Comparison of ENCODE assay signal across 1 cellular context in genomic region chr17:83080641-83081560, GRCh38.
TF ChIP-seq lines count a peak whose summit lies in the region.

No MANE protein-coding gene starts in this region.

TF ChIP-seq in GM12878, 131 proteins besides CTCF, POLR2A, EP300 and RAD21 (continued from another document and continues in another):
- TF ChIP-seq BCLAF1 (IDR thresholded peaks at IDR 0.05), result no peak
- no peak for TF ChIP-seq RUNX3 (IDR thresholded peaks at IDR 0.05; ENCODE audit: low read length)
- TF ChIP-seq CHD4 (IDR thresholded peaks at IDR 0.05), result no peak
- TF ChIP-seq SREBF2 (IDR thresholded peaks at IDR 0.05; ENCODE audit: low read length), result no peak
- no peak for TF ChIP-seq PML (IDR thresholded peaks at IDR 0.05; ENCODE audit: low read length)
- no peak for TF ChIP-seq SUPT20H (IDR thresholded peaks at IDR 0.05; ENCODE audit: borderline replicate concordance, control insufficient read depth, low read depth, low read length)
- no peak for TF ChIP-seq GABPA (IDR thresholded peaks at IDR 0.05; ENCODE audit: low read depth)
- no peak for TF ChIP-seq E4F1 (IDR thresholded peaks at IDR 0.05; ENCODE audit: borderline replicate concordance, partially characterized antibody)
- no peak for TF ChIP-seq SPI1 (IDR thresholded peaks at IDR 0.05; ENCODE audit: borderline replicate concordance, insufficient read depth, low read depth, low read length)
- no peak for TF ChIP-seq NFYA (IDR thresholded peaks at IDR 0.05; ENCODE audit: borderline replicate concordance, low read depth, low read length)
- no peak for TF ChIP-seq RAD51 (IDR thresholded peaks at IDR 0.05)
- TF ChIP-seq, protein P1, sequence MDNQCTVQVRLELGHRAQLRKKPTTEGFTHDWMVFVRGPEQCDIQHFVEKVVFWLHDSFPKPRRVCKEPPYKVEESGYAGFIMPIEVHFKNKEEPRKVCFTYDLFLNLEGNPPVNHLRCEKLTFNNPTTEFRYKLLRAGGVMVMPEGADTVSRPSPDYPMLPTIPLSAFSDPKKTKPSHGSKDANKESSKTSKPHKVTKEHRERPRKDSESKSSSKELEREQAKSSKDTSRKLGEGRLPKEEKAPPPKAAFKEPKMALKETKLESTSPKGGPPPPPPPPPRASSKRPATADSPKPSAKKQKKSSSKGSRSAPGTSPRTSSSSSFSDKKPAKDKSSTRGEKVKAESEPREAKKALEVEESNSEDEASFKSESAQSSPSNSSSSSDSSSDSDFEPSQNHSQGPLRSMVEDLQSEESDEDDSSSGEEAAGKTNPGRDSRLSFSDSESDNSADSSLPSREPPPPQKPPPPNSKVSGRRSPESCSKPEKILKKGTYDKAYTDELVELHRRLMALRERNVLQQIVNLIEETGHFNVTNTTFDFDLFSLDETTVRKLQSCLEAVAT (IDR thresholded peaks at IDR 0.05), result no peak
- TF ChIP-seq HDAC6 (IDR thresholded peaks at IDR 0.05; ENCODE audit: unreplicated experiment), result no peak
- 0 out of 2 replicates have a peak, but pooled peaks have one; percentile 29 for TF ChIP-seq LARP7 (IDR thresholded peaks at IDR 0.05)
- TF ChIP-seq ZSCAN29 (IDR thresholded peaks at IDR 0.05), result no peak
- TF ChIP-seq NKRF (conservative IDR thresholded peaks at IDR 0.05), result no peak
- no peak for TF ChIP-seq EED (IDR thresholded peaks at IDR 0.05; ENCODE audit: low read depth)
- TF ChIP-seq MTA2 (IDR thresholded peaks at IDR 0.05; ENCODE audit: low read depth), result no peak
- TF ChIP-seq PAX5 (IDR thresholded peaks at IDR 0.05; ENCODE audit: borderline replicate concordance, low read depth, low read length), result peak; percentile 95
- no peak for TF ChIP-seq WRNIP1 (IDR thresholded peaks at IDR 0.05; ENCODE audit: borderline replicate concordance, low read depth, low read length)
- TF ChIP-seq, protein P2, sequence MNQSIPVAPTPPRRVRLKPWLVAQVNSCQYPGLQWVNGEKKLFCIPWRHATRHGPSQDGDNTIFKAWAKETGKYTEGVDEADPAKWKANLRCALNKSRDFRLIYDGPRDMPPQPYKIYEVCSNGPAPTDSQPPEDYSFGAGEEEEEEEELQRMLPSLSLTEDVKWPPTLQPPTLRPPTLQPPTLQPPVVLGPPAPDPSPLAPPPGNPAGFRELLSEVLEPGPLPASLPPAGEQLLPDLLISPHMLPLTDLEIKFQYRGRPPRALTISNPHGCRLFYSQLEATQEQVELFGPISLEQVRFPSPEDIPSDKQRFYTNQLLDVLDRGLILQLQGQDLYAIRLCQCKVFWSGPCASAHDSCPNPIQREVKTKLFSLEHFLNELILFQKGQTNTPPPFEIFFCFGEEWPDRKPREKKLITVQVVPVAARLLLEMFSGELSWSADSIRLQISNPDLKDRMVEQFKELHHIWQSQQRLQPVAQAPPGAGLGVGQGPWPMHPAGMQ (IDR thresholded peaks at IDR 0.05; ENCODE audit: borderline replicate concordance), result no peak
- TF ChIP-seq MAX (IDR thresholded peaks at IDR 0.05; ENCODE audit: low read depth, low read length), result no peak
- peak in 1 of 2 experiments; percentile 42; a peak in 1 of 4 replicates for TF ChIP-seq BHLHE40 (IDR thresholded peaks at IDR 0.05; ENCODE audit: borderline replicate concordance in 1 of 2, low read depth in 2 of 2, low read length in 1 of 2)
- TF ChIP-seq KAT2A (conservative IDR thresholded peaks at IDR 0.05; ENCODE audit: control insufficient read depth, low read depth, low read length), result no peak
- no peak for TF ChIP-seq POLR2AphosphoS2 (IDR thresholded peaks at IDR 0.05; ENCODE audit: low read depth, low read length)
- no peak for TF ChIP-seq FOXM1 (IDR thresholded peaks at IDR 0.05; ENCODE audit: low read depth, low read length)
- no peak for TF ChIP-seq ZNF207 (IDR thresholded peaks at IDR 0.05; ENCODE audit: borderline replicate concordance)
- TF ChIP-seq NR2C1 (IDR thresholded peaks at IDR 0.05), result peak; percentile 8; the same call in 1 of the 2 replicates
- no peak for TF ChIP-seq CUX1 (IDR thresholded peaks at IDR 0.05; ENCODE audit: insufficient replicate concordance, low read depth, low read length)
- TF ChIP-seq EZH2 (IDR thresholded peaks at IDR 0.05; ENCODE audit: borderline replicate concordance, control insufficient read depth, low read depth, low read length), result no peak
- no peak for TF ChIP-seq MYC (IDR thresholded peaks at IDR 0.05; ENCODE audit: insufficient read depth, insufficient read length, insufficient replicate concordance, low read length, severe bottlenecking)
- no peak for TF ChIP-seq ELK1 (IDR thresholded peaks at IDR 0.05; ENCODE audit: low read depth, low read length)
- TF ChIP-seq GATAD2B (conservative IDR thresholded peaks at IDR 0.05; ENCODE audit: low read depth), result peak; percentile 69
- 0 out of 2 replicates have a peak, but pooled peaks have one; percentile 5 for TF ChIP-seq TCF12 (IDR thresholded peaks at IDR 0.05; ENCODE audit: low read depth, low read length)
- no peak for TF ChIP-seq ZBTB11 (CRISPR knock-in tag; IDR thresholded peaks at IDR 0.05)
- TF ChIP-seq TAF1 (IDR thresholded peaks at IDR 0.05; ENCODE audit: borderline replicate concordance, low read depth, low read length), result no peak
- no peak for TF ChIP-seq ZNF384 (IDR thresholded peaks at IDR 0.05; ENCODE audit: borderline replicate concordance, low read depth, low read length)
